ENCODE assay signal across 27 cellular contexts in the genomic region with DNA sequence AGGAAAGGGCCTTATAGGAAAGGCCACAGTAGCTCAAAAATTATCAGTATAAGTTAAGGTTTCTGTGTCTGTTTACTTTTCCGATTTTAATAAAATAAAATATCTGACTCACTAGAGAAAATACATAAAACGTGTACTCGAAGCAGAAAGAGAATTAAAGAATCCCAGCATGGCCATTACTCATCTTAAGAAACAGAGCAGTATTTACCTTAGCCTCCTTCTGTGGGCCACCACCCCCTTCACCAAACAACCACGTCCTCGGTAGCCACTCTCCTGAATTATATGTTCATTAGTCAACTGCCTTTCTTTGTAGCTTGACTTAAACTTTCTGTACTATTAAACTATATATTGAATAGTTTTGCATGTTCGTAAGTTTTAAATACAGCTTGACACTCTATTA.
"Had no signal": no experiment of that assay in that cellular context is flagged by ENCODE, and none has a peak within 500 bp of the region (broad histone marks: within the 10 kb centered on the region; RNA-seq: fewer than 3 reads in every experiment).

No MANE protein-coding gene starts in this region.

- H3K27ac ChIP-seq: coronary artery, esophagus squamous epithelium, heart right ventricle, lower lobe of right lung, neutrophil, prostate gland, right atrium auricular region, stomach, thyroid gland, vagina had no signal

- H3K27me3 ChIP-seq: esophagus squamous epithelium, neutrophil, right atrium auricular region, stomach, thyroid gland, vagina had no signal

- DNase-seq: dermis blood vessel endothelial cell; effector memory CD4-positive, alpha-beta T cell; erythroblast; esophagus squamous epithelium; foreskin melanocyte; glutamatergic neuron; heart right ventricle; hypothalamus; immature natural killer cell; islet precursor cell; kidney glomerular epithelial cell; left colon; left ventricle myocardium superior; lower lobe of right lung; natural killer cell; stimulated activated CD4-positive, alpha-beta T cell treated with anti-CD3 and anti-CD28 coated beads, Interleukin-2, amount 100 ng/mL, for 24 hours; stimulated activated CD4-positive, alpha-beta T cell treated with anti-CD3 and anti-CD28 coated beads, Interleukin-4, amount 100 ng/mL, for 24 hours; stimulated activated naive CD4-positive, alpha-beta T cell treated with Interleukin-2 at 50 U/mL for 16 hours; stomach; thyroid gland; trophoblast cell had no signal

- H3K36me3 ChIP-seq: esophagus squamous epithelium, heart right ventricle, lower lobe of right lung, neutrophil, prostate gland, right atrium auricular region, stomach, thyroid gland, vagina had no signal

- H3K9me3 ChIP-seq: esophagus squamous epithelium, heart right ventricle, lower lobe of right lung, neutrophil, prostate gland, right atrium auricular region, stomach, vagina had no signal

- H3K4me1 ChIP-seq: esophagus squamous epithelium, heart right ventricle, lower lobe of right lung, prostate gland, right atrium auricular region, stomach, vagina had no signal

- FAIRE-seq: endothelial cell of umbilical vein had no signal

- H3K4me3 ChIP-seq: coronary artery, esophagus squamous epithelium, heart right ventricle, lower lobe of right lung, prostate gland, right atrium auricular region, stomach, thyroid gland, vagina had no signal
